Comparison of ENCODE assay signal across 8 cellular contexts in the genomic region with DNA sequence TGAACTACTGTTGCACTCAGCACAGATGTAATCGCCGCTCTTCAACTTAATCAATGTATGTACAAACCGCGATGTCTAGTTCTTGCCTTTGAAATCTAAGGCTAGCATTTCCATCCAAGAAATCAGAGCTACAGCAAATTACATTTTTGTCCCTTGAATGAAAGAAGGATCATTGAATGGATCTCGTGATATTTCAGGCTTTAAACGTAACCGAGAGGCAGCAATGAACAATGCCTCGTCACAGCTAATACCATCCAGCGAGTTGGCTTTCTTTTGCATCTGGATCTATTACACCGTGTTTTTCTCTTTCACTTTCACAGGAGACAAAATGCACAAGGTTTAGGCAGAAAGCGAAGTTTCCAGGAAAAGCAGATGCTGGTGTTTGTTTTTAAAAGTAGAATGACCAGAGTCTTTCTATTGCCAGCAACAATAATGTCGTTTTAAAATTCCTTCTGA. TPM values are rescaled to one million over a fixed set of nuclear protein-coding genes. Genes with fewer than 3 reads are reported as not detected.
DNase-seq lines count a peak whose midpoint lies in the region; ATAC-seq and TF ChIP-seq lines count a peak whose summit lies in the region.

No MANE protein-coding gene starts in this region.

- peak; percentile 59 for ATAC-seq in stimulated activated effector memory CD8-positive, alpha-beta T cell treated with anti-CD3 and anti-CD28 coated beads, Interleukin-12 subunit alpha, Interleukin-12 subunit beta, amount 100 ng/mL, for 72 hours

- H3K4me2 ChIP-seq in KMS-11: peak overlapping the region; percentile 94

- no peak for TF ChIP-seq CTCF in KMS-11 (conservative IDR thresholded peaks at IDR 0.05; ENCODE audit: low read depth, low read length)

- peaks cover 69% of the 10 kb centered on the region for H3K27me3 Mint-ChIP-seq in activated naive CD4-positive, alpha-beta T cell treated with anti-CD3 and anti-CD28 coated beads for 36 hours (ENCODE audit: low read depth)

- H3K79me2 ChIP-seq in KMS-11 (ENCODE audit: insufficient read depth, low read depth): no peaks in the 10 kb centered on the region

- H4K20me1 ChIP-seq in KMS-11 (ENCODE audit: insufficient read depth): no peaks in the 10 kb centered on the region

- peaks cover 47% of the 10 kb centered on the region for H3K4me1 ChIP-seq in KMS-11 (ENCODE audit: low read depth, poor library complexity, severe bottlenecking)
- H3K4me1 ChIP-seq in adipocyte (ENCODE audit: control insufficient read depth, insufficient read depth, low read length): peaks cover 34% of the 10 kb centered on the region
- peaks cover 57% of the 10 kb centered on the region for H3K4me1 ChIP-seq in iPS-20b (ENCODE audit: insufficient read depth, low read length)

- H3K36me3 ChIP-seq in KMS-11 (ENCODE audit: insufficient read depth): no peaks in the 10 kb centered on the region
- H3K36me3 ChIP-seq in adipocyte (ENCODE audit: control insufficient read depth, insufficient read depth, low read length, severe bottlenecking): no peaks in the 10 kb centered on the region
- no peaks in the 10 kb centered on the region for H3K36me3 ChIP-seq in iPS-20b (ENCODE audit: insufficient read depth, low read depth, low read length)

- H3K9me3 ChIP-seq in adipocyte (ENCODE audit: control insufficient read depth, low read length) (no peaks in the 10 kb centered on the region), iPS-20b (ENCODE audit: insufficient read depth, low read depth, low read length) (no peaks in the 10 kb centered on the region)

- DNase-seq in activated naive CD4-positive, alpha-beta T cell treated with anti-CD3 and anti-CD28 coated beads for 36 hours: peak; percentile 33
- no peak for DNase-seq in activated naive CD4-positive, alpha-beta T cell (lab: John Stamatoyannopoulos, UW)
- peak; percentile 76 for DNase-seq in adipocyte (ENCODE audit: low read depth)
- DNase-seq in stimulated activated effector memory CD8-positive, alpha-beta T cell treated with anti-CD3 and anti-CD28 coated beads, Interleukin-12 subunit alpha, Interleukin-12 subunit beta, amount 100 ng/mL, for 72 hours (ENCODE audit: low spot score in 2 of 2): peak in 1 of 2 donors; percentile 45
- DNase-seq in GF-D8 (lab: John Stamatoyannopoulos, UW): no peak
- no peak for DNase-seq in T1000 (lab: John Stamatoyannopoulos, UW)

- peak overlapping the region; percentile 0; the same call in 1 of the 2 replicates for H3K9ac ChIP-seq in KMS-11
- peak overlapping the region; percentile 85 for H3K9ac ChIP-seq in adipocyte (ENCODE audit: low read length)
- H3K9ac ChIP-seq in iPS-20b (ENCODE audit: low read depth, low read length): peak overlapping the region; percentile 83; the same call in 1 of the 2 replicates

- CTCF ChIA-PET in activated naive CD4-positive, alpha-beta T cell treated with anti-CD3 and anti-CD28 coated beads for 36 hours (lab: Charles Lee): no interaction called here

- H3K27me3 ChIP-seq in KMS-11 (ENCODE audit: insufficient read depth, low read depth) (peaks cover 50% of the 10 kb centered on the region), adipocyte (replicated peaks; ENCODE audit: control insufficient read depth, insufficient read depth, low read length) (no peaks in the 10 kb centered on the region), iPS-20b (ENCODE audit: insufficient read depth, low read length) (peaks cover 43% of the 10 kb centered on the region; the same call in 1 of the 2 replicates)

- no peaks in the 10 kb centered on the region for H3K9me3 Mint-ChIP-seq in activated naive CD4-positive, alpha-beta T cell treated with anti-CD3 and anti-CD28 coated beads for 36 hours
- no peaks in the 10 kb centered on the region for H3K9me3 Mint-ChIP-seq in stimulated activated effector memory CD8-positive, alpha-beta T cell treated with anti-CD3 and anti-CD28 coated beads, Interleukin-12 subunit alpha, Interleukin-12 subunit beta, amount 100 ng/mL, for 72 hours

- H3K36me3 Mint-ChIP-seq in activated naive CD4-positive, alpha-beta T cell treated with anti-CD3 and anti-CD28 coated beads for 36 hours (ENCODE audit: low read depth): no peaks in the 10 kb centered on the region
- H3K36me3 Mint-ChIP-seq in stimulated activated effector memory CD8-positive, alpha-beta T cell treated with anti-CD3 and anti-CD28 coated beads, Interleukin-12 subunit alpha, Interleukin-12 subunit beta, amount 100 ng/mL, for 72 hours: peaks cover 5% of the 10 kb centered on the region

- H3K27ac ChIP-seq in KMS-11 (no peak overlapping the region), iPS-20b (ENCODE audit: low read length) (no peak overlapping the region)

- no peak overlapping the region for H3K27ac Mint-ChIP-seq in activated naive CD4-positive, alpha-beta T cell treated with anti-CD3 and anti-CD28 coated beads for 36 hours
- no peak overlapping the region for H3K27ac Mint-ChIP-seq in stimulated activated effector memory CD8-positive, alpha-beta T cell treated with anti-CD3 and anti-CD28 coated beads, Interleukin-12 subunit alpha, Interleukin-12 subunit beta, amount 100 ng/mL, for 72 hours

- H2AFZ ChIP-seq in KMS-11 (ENCODE audit: low read depth): peak overlapping the region; percentile 9; the same call in 1 of the 2 replicates

- peak overlapping the region; percentile 72 for H3K4me3 Mint-ChIP-seq in activated naive CD4-positive, alpha-beta T cell treated with anti-CD3 and anti-CD28 coated beads for 36 hours
- H3K4me3 Mint-ChIP-seq in stimulated activated effector memory CD8-positive, alpha-beta T cell treated with anti-CD3 and anti-CD28 coated beads, Interleukin-12 subunit alpha, Interleukin-12 subunit beta, amount 100 ng/mL, for 72 hours: peak overlapping the region; percentile 84

- H3K4me1 Mint-ChIP-seq in activated naive CD4-positive, alpha-beta T cell treated with anti-CD3 and anti-CD28 coated beads for 36 hours (ENCODE audit: low read depth): peaks cover 37% of the 10 kb centered on the region
- peaks cover 39% of the 10 kb centered on the region for H3K4me1 Mint-ChIP-seq in stimulated activated effector memory CD8-positive, alpha-beta T cell treated with anti-CD3 and anti-CD28 coated beads, Interleukin-12 subunit alpha, Interleukin-12 subunit beta, amount 100 ng/mL, for 72 hours

- intact Hi-C loops in activated naive CD4-positive, alpha-beta T cell treated with anti-CD3 and anti-CD28 coated beads for 36 hours (cut with micrococcal nuclease): loop anchor here (1.0 to 10.0 kb wide), 7 partner anchors 14 to 1195 kb away; a partner anchor contains a TSS

- H3K4me3 ChIP-seq in KMS-11 (IDR thresholded peaks at IDR 0.05; ENCODE audit: insufficient read depth, low read depth, low read length): no peak overlapping the region
- peak overlapping the region; percentile 82 for H3K4me3 ChIP-seq in adipocyte (ENCODE audit: low read length)
- peak overlapping the region; percentile 91 for H3K4me3 ChIP-seq in iPS-20b (ENCODE audit: low read length)

RNA-seq across cellular contexts. Expression of a gene that starts 5.5 kb away (rescaled TPM):
- under 1 TPM in 1 of 2 experiments, not detected in 1; 0.10 TPM for total RNA-seq in activated naive CD4-positive, alpha-beta T cell treated with anti-CD3 and anti-CD28 coated beads for 36 hours

RNA-seq across cellular contexts. Expression of a gene that starts 14.0 kb away (rescaled TPM):
- 10 to 100 TPM; 23.0 to 23.7 TPM for total RNA-seq in activated naive CD4-positive, alpha-beta T cell treated with anti-CD3 and anti-CD28 coated beads for 36 hours

Comparison
In these comparisons a context has a peak if more than half of its experiments do, and no peak if none do; other contexts are left out.
1. DNase-seq: peak in activated naive CD4-positive, alpha-beta T cell treated with anti-CD3 and anti-CD28 coated beads for 36 hours (single experiment) and adipocyte (single experiment); none in activated naive CD4-positive, alpha-beta T cell (0 of 4), GF-D8 (single experiment) and T1000 (single experiment).
2. H3K9ac ChIP-seq: peak in every context shown above with its lines; median percentile 85 in adipocyte; 83 in iPS-20b; 0 in KMS-11.